1 cellular context compared by ENCODE assay signal in genomic region chr11:46625406-46625805, GRCh38.
TF ChIP-seq lines count a peak whose summit lies in the region.

No MANE protein-coding gene starts in this region.

TF ChIP-seq in endothelial cell of umbilical vein, 7 proteins besides CTCF, POLR2A, EP300 and RAD21:
- TF ChIP-seq GATA2 (IDR thresholded peaks at IDR 0.05; ENCODE audit: insufficient read depth, insufficient read length, low read depth, low read length) (no peak), JUN (IDR thresholded peaks at IDR 0.05; ENCODE audit: borderline replicate concordance, insufficient read depth, insufficient read length, low read depth) (no peak), POLR2AphosphoS5 (IDR thresholded peaks at IDR 0.05; ENCODE audit: insufficient read depth, low read depth, low read length) (no peak), FOS (IDR thresholded peaks at IDR 0.05; ENCODE audit: borderline replicate concordance, insufficient read depth, low read length) (no peak), EZH2 (IDR thresholded peaks at IDR 0.05; ENCODE audit: borderline replicate concordance, low read depth, low read length, severe bottlenecking) (no peak), MYC (IDR thresholded peaks at IDR 0.05; ENCODE audit: low read depth, low read length) (no peak), MAX (IDR thresholded peaks at IDR 0.05; ENCODE audit: insufficient read depth, insufficient read length) (no peak)
